In the genomic region with DNA sequence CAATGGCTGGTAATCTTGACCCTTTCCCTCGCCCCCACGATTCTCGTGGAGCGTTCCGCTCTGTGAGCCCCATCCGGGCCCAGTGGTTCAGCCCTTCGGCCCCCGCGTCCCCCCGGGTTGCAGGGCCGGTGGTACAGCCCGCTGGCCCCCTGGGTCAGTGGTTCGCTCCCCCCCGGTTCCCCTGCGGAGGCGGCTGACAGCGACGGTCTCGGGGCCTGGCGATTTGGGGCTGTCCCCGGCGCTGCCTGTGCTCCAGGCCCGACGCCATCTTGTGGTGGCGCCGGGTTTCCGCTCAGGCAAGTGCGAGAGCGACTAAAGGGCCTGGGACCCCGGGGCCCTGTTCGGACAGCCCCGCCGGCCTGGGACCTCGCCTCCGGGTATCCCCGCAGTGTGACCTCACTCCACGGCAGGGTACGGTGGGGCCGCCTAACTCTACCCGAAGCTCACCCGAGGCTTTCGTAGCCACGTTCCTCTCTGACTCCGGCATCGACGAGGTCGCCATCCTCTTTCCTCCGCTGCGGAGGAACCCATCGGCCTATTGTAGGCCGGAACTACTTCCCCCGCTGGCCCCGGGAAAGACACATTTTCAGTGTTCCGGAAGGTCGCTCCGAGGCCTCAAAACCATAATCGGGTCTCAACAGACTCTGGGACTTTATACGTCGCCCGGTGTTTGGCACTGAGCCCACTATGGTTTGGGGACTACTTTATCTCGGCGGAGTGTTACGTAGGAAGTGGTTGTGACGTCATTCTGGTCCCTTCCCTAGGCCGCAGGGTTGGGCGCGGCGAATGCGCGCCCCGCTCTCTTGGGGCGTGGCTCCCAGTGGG, we compare ENCODE assay signal across 8 cellular contexts. TPM values are rescaled to one million over a fixed set of nuclear protein-coding genes. Genes with fewer than 3 reads are reported as not detected.
DNase-seq lines count a peak whose midpoint lies in the region; ATAC-seq, FAIRE-seq and TF ChIP-seq lines count a peak whose summit lies in the region.

Gene ZNF335, minus strand, starts transcription at position 529 of the 825 bp plus-strand sequence. CDS start 793 bp downstream, outside the sequence.

- TF ChIP-seq CTCF in OCI-LY7 (conservative IDR thresholded peaks at IDR 0.05; ENCODE audit: low read length) (no peak), endothelial cell of umbilical vein (IDR thresholded peaks at IDR 0.05; ENCODE audit: extremely low read depth in 1 of 2, insufficient read depth in 1 of 2, low read depth in 1 of 2, low read length in 2 of 2) (peak in 1 of 2 donors; percentile 17)

- peaks cover 28% of the 10 kb centered on the region for H3K36me3 ChIP-seq in OCI-LY7 (ENCODE audit: insufficient read depth, low read length)
- H3K36me3 ChIP-seq in endothelial cell of umbilical vein (ENCODE audit: control insufficient read depth in 2 of 2, extremely low read depth in 1 of 2, insufficient read depth in 2 of 2, low read length in 2 of 2), result peaks cover 0 to 16% of the 10 kb centered on the region in 2 experiments

- H3K27ac ChIP-seq in OCI-LY7 (ENCODE audit: low read depth, low read length, poor library complexity, severe bottlenecking) (peak within 1 kb of the TSS; percentile 94), endothelial cell of umbilical vein (ENCODE audit: insufficient read depth, low read depth, low read length) (peak within 1 kb of the TSS; percentile 100)

- H3K9me3 ChIP-seq in OCI-LY7 (ENCODE audit: low read length) (no peaks in the 10 kb centered on the region), endothelial cell of umbilical vein (replicated peaks; ENCODE audit: control insufficient read depth, insufficient read depth, low read length) (no peaks in the 10 kb centered on the region)

- H3K4me2 ChIP-seq in OCI-LY7 (ENCODE audit: low read length) (peak within 1 kb of the TSS; percentile 93), endothelial cell of umbilical vein (ENCODE audit: insufficient read depth, low read length) (peak within 1 kb of the TSS; percentile 83)

- no TSS peak for BruUV-seq in OCI-LY7 (replicated peaks; lab: Mats Ljungman, UMichigan)
- BruUV-seq in endothelial cell of umbilical vein (replicated peaks; lab: Mats Ljungman, UMichigan), result TSS peak; percentile 97

- H3K27me3 ChIP-seq in endothelial cell of umbilical vein (ENCODE audit: control insufficient read depth in 2 of 2, insufficient read depth in 2 of 2, low read length in 2 of 2), result peaks cover 2 to 3% of the 10 kb centered on the region in 2 experiments

- dilution Hi-C loops in endothelial cell of umbilical vein (cut with MboI; ENCODE audit: extremely low pct_ligation_motif_present, low sequenced_read_pairs), result no loop called here

- peak; percentile 62 for ATAC-seq in GM21526 (IDR thresholded peaks at IDR 0.05; ENCODE audit: low FRiP score, unreplicated experiment)

- peak within 1 kb of the TSS; percentile 94 for H3K4me3 ChIP-seq in OCI-LY7 (ENCODE audit: low read depth, low read length, poor library complexity, severe bottlenecking)
- peak within 1 kb of the TSS; percentile 57 to 79 (median 72) for H3K4me3 ChIP-seq in endothelial cell of umbilical vein (replicated peaks in 1 of 3; ENCODE audit: insufficient read depth in 1 of 3, low read depth in 1 of 3, low read length in 3 of 3)

- H4K20me1 ChIP-seq in OCI-LY7 (ENCODE audit: insufficient read depth, low read length) (no peaks in the 10 kb centered on the region), endothelial cell of umbilical vein (replicated peaks; ENCODE audit: control insufficient read depth, extremely low read depth, insufficient read depth, low read length) (no peaks in the 10 kb centered on the region)

- H3K9me2 ChIP-seq in OCI-LY7 (ENCODE audit: insufficient read depth, low read length), result no peaks in the 10 kb centered on the region

- H3K4me1 ChIP-seq in OCI-LY7 (ENCODE audit: insufficient read depth, low read length, poor library complexity, severe bottlenecking) (peaks cover 25% of the 10 kb centered on the region), endothelial cell of umbilical vein (ENCODE audit: control insufficient read depth, extremely low read depth, insufficient read depth, low read length) (peaks cover 14% of the 10 kb centered on the region)

- H3K79me2 ChIP-seq in OCI-LY7 (ENCODE audit: insufficient read depth, low read depth, low read length) (peaks cover 23% of the 10 kb centered on the region), endothelial cell of umbilical vein (ENCODE audit: control insufficient read depth, insufficient read depth, low read length) (peaks cover 23% of the 10 kb centered on the region)

- no peaks in the 10 kb centered on the region for H3K9me1 ChIP-seq in endothelial cell of umbilical vein (replicated peaks; ENCODE audit: control insufficient read depth, extremely low read depth, insufficient read depth, low read length)

- DNase-seq in DMS 273 treated with DMSO at 0.1 percent for 48 hours (lab: John Stamatoyannopoulos, UW), result peak; percentile 91
- DNase-seq in HuH-7.5 (ENCODE audit: low spot score), result peak; percentile 94
- DNase-seq in OCI-LY7 (ENCODE audit: low spot score), result peak; percentile 98
- DNase-seq in activated T-cell treated with anti-CD3 and anti-CD28 coated beads for 1 hour (ENCODE audit: low read depth), result peak; percentile 91
- peak; percentile 95 for DNase-seq in endothelial cell of umbilical vein (ENCODE audit: low read depth, low spot score)
- peak; percentile 94 for DNase-seq in middle frontal gyrus (ENCODE audit: extremely low spot score, low spot score)
- DNase-seq in stimulated activated CD8-positive, alpha-beta memory T cell treated with anti-CD3 and anti-CD28 coated beads, Interleukin-2, amount 100 ng/mL, for 48 hours (ENCODE audit: low read depth in 2 of 2), result peak; percentile 90 to 91

- no peak for TF ChIP-seq POLR2A in endothelial cell of umbilical vein (IDR thresholded peaks at IDR 0.05; ENCODE audit: low read depth, low read length)

- FAIRE-seq in endothelial cell of umbilical vein (lab: Jason Lieb, UNC), result no peak

- H2AFZ ChIP-seq in OCI-LY7 (ENCODE audit: low read length) (peak within 1 kb of the TSS; percentile 79), endothelial cell of umbilical vein (ENCODE audit: low read depth, low read length) (peak within 1 kb of the TSS; percentile 93)

- intact Hi-C loops in OCI-LY7 (cut with micrococcal nuclease; ENCODE audit: unreplicated experiment) (loop anchor here (1.0 to 5.0 kb wide), 8 partner anchors 37 to 715 kb away; partner anchors contain the start of genes ELMO2, NCOA5, PIGT and TP53RK), endothelial cell of umbilical vein (cut with micrococcal nuclease) (loop anchor here (1.0 to 5.0 kb wide), 6 partner anchors 38 to 1005 kb away; partner anchors contain the start of genes CTSA, NCOA5, NEURL2 and PCIF1)

- POLR2A ChIA-PET in OCI-LY7 (lab: Charles Lee) (interaction anchor here (0.6 to 2.2 kb wide), 4 partner anchors 37 to 180 kb away, joined by 3 to 11 read pairs (median 3); partner anchors contain the start of genes DNTTIP1, PCIF1 and WFDC3), endothelial cell of umbilical vein (lab: Charles Lee) (no interaction called here)

- H3K9ac ChIP-seq in endothelial cell of umbilical vein (replicated peaks; ENCODE audit: extremely low read depth, insufficient read depth, low read length), result peak within 1 kb of the TSS; percentile 100

- CTCF ChIA-PET in OCI-LY7 (lab: Charles Lee; ENCODE audit: unreplicated experiment), result interaction anchor here (0.6 kb wide), 1 partner anchor 1001 kb away, joined by 3 read pairs; no protein-coding TSS in a partner anchor
- CTCF ChIA-PET in endothelial cell of umbilical vein (lab: Charles Lee), result interaction anchor here (0.9 to 8.7 kb wide), 9 partner anchors 12 to 173 kb away, joined by 3 to 80 read pairs (median 13); partner anchors contain the start of genes CTSA and NEURL2

TF ChIP-seq in endothelial cell of umbilical vein, 7 proteins besides CTCF, POLR2A, EP300 and RAD21:
- peak; percentile 87 for TF ChIP-seq POLR2AphosphoS5 (IDR thresholded peaks at IDR 0.05; ENCODE audit: insufficient read depth, low read depth, low read length)
- TF ChIP-seq MYC (IDR thresholded peaks at IDR 0.05; ENCODE audit: low read depth, low read length), result peak; percentile 0
- TF ChIP-seq EZH2 (IDR thresholded peaks at IDR 0.05; ENCODE audit: borderline replicate concordance, low read depth, low read length, severe bottlenecking), result no peak
- TF ChIP-seq FOS (IDR thresholded peaks at IDR 0.05; ENCODE audit: borderline replicate concordance, insufficient read depth, low read length), result peak; percentile 16
- no peak for TF ChIP-seq GATA2 (IDR thresholded peaks at IDR 0.05; ENCODE audit: insufficient read depth, insufficient read length, low read depth, low read length)
- peak; percentile 84 for TF ChIP-seq JUN (IDR thresholded peaks at IDR 0.05; ENCODE audit: borderline replicate concordance, insufficient read depth, insufficient read length, low read depth)
- peak; percentile 87 for TF ChIP-seq MAX (IDR thresholded peaks at IDR 0.05; ENCODE audit: insufficient read depth, insufficient read length)

RNA-seq across cellular contexts. Expression of gene ZNF335, which starts in this region (rescaled TPM):
- total RNA-seq in OCI-LY7 (2014; rRNA removed; shearing (Covaris generic)), result 15.0 and 21.0 TPM in 2 replicates
- total RNA-seq in OCI-LY7 (2022), result 28.4 and 30.5 TPM in 2 replicates
- total RNA-seq in endothelial cell of umbilical vein, result 22.8 and 23.9 TPM in 2 replicates
- polyA plus RNA-seq in endothelial cell of umbilical vein, result 17.3 and 20.4 TPM in 2 replicates
- 8.5 and 11.3 TPM in 2 replicates for polyA plus RNA-seq in endothelial cell of umbilical vein (2011; cell fraction: cytosol; rRNA removed)
- 59.6 and 68.7 TPM in 2 replicates for polyA plus RNA-seq in endothelial cell of umbilical vein (2011; cell fraction: nucleus; rRNA removed)
- polyA plus RNA-seq in endothelial cell of umbilical vein (2012), result 9.2 and 10.8 TPM in 2 replicates
- 24.7 and 32.9 TPM in 2 replicates for polyA minus RNA-seq in endothelial cell of umbilical vein
- 8.7 TPM for polyA minus RNA-seq in endothelial cell of umbilical vein (2011; cell fraction: cytosol; rRNA and poly(A)+ RNA removed)
- polyA minus RNA-seq in endothelial cell of umbilical vein (2011; cell fraction: nucleus; rRNA and poly(A)+ RNA removed), result 45.1 and 55.4 TPM in 2 replicates

Comparison
In these comparisons a context has a peak if more than half of its experiments do, and no peak if none do; other contexts are left out.
1. Peak in every context shown above with its lines: DNase-seq, ATAC-seq, H3K4me3 ChIP-seq and H3K27ac ChIP-seq.